8 cellular contexts compared by ENCODE assay signal in the genomic region with DNA sequence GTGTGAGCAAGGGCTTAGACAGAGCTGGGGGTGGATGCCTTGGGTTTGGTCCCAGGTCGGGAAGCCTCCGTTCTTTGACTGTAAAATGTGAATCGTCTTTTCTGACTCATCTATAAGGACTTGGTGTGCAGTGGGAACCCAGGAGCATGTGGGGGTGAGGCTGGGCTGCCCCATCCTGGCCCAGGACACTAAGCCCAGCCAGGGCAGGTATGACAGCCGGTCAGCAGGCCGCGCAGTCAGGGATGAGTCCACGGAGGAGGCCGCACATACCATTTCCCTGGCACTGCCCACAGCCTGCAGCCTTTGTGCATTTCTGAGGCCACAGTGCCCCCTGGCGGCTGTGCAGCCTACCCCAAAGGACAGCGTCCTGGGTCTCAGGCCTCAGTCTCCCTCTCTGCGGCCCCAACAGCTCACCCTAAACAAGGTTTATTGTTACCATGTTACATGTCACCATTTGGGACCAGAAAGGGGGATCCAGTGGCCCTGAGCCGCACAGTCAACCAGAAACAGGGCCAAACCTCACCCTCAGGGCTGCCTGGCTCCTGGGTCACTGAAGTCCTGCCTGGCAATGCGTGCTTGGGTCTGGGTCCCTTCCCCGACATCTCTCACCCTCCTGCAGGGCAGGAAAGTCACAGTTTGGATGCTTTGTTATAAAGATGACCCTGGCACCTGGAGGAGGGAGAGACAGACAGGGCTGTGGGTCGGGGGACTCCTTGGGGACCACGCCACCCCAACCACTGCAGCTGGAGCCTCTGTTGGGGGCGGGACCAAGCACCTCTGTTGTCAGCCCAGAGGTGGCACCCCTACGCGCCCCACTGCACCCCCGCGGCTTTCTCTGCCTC. TPM values are rescaled to one million over a fixed set of nuclear protein-coding genes. Genes with fewer than 3 reads are reported as not detected.
DNase-seq lines count a peak whose midpoint lies in the region; ATAC-seq, FAIRE-seq and TF ChIP-seq lines count a peak whose summit lies in the region.

No MANE protein-coding gene starts in this region.

- H3K4me1 ChIP-seq in neutrophil (ENCODE audit: control insufficient read depth in 1 of 2, insufficient read depth in 1 of 2, low read depth in 1 of 2, low read length in 1 of 2) = no peaks in the 10 kb centered on the region

- H3K4me1 Mint-ChIP-seq in activated T-helper 17 cell treated with anti-CD3 and anti-CD28 coated beads, Interleukin-2, amount 50 U/mL, for 72 hours = peaks cover 4% of the 10 kb centered on the region

- peak overlapping the region; percentile 43 for H3K27ac Mint-ChIP-seq in activated T-helper 17 cell treated with anti-CD3 and anti-CD28 coated beads, Interleukin-2, amount 50 U/mL, for 72 hours

- ATAC-seq in HG02798 (IDR thresholded peaks at IDR 0.05; ENCODE audit: poor library complexity, unreplicated experiment) = peak; percentile 60
- peak; percentile 90 for ATAC-seq in activated T-helper 17 cell treated with anti-CD3 and anti-CD28 coated beads, Interleukin-2, amount 50 U/mL, for 72 hours (replicated peaks)
- no peak for ATAC-seq in GM21528 (IDR thresholded peaks at IDR 0.05; ENCODE audit: low FRiP score, unreplicated experiment)

- H3K27me3 ChIP-seq in neutrophil = no peaks in the 10 kb centered on the region

- no peaks in the 10 kb centered on the region for H3K9me3 Mint-ChIP-seq in activated T-helper 17 cell treated with anti-CD3 and anti-CD28 coated beads, Interleukin-2, amount 50 U/mL, for 72 hours

- H3K27ac ChIP-seq in neutrophil (no peak overlapping the region), substantia nigra (ENCODE audit: low read depth, low read length, poor library complexity, severe bottlenecking) (no peak overlapping the region)

- no peaks in the 10 kb centered on the region for H3K36me3 Mint-ChIP-seq in activated T-helper 17 cell treated with anti-CD3 and anti-CD28 coated beads, Interleukin-2, amount 50 U/mL, for 72 hours (ENCODE audit: low read depth)

- H3K4me3 ChIP-seq in fibroblast of the aortic adventitia (ENCODE audit: low read depth, low read length) (no peak overlapping the region), neutrophil (ENCODE audit: low read depth in 1 of 2, low read length in 1 of 2) (no peak overlapping the region)

- H3K27me3 Mint-ChIP-seq in activated T-helper 17 cell treated with anti-CD3 and anti-CD28 coated beads, Interleukin-2, amount 50 U/mL, for 72 hours = no peaks in the 10 kb centered on the region

- no peak overlapping the region for H3K4me3 Mint-ChIP-seq in activated T-helper 17 cell treated with anti-CD3 and anti-CD28 coated beads, Interleukin-2, amount 50 U/mL, for 72 hours

- FAIRE-seq in RCC 7860 (lab: Jason Lieb, UNC) = no peak

- no peaks in the 10 kb centered on the region for H3K36me3 ChIP-seq in neutrophil

- H3K9me3 ChIP-seq in neutrophil = no peaks in the 10 kb centered on the region

- DNase-seq in D341Med (ENCODE audit: low spot score) (peak; percentile 90), RCC 7860 (ENCODE audit: low spot score) (peak; percentile 76), fibroblast of the aortic adventitia (ENCODE audit: low read depth) (peak; percentile 73), substantia nigra (lab: John Stamatoyannopoulos, UW) (peak in 45 of 49 donors; percentile 8 to 87 (median 60))

- TF ChIP-seq CTCF in fibroblast of the aortic adventitia (IDR thresholded peaks at IDR 0.05; ENCODE audit: insufficient read depth, low read length) = peak; percentile 93
- peak; percentile 82 for TF ChIP-seq CTCF in neutrophil (IDR thresholded peaks at IDR 0.05)

RNA-seq across cellular contexts. Expression of gene SH2B2, which starts 14.4 kb away (rescaled TPM):
- 10 to 100 TPM in 1 of 2 donors, 1 to 10 TPM in 1; 1.7 to 14.2 TPM for total RNA-seq in activated T-helper 17 cell treated with anti-CD3 and anti-CD28 coated beads, Interleukin-2, amount 50 U/mL, for 72 hours
- total RNA-seq in fibroblast of the aortic adventitia (ENCODE audit: low replicate concordance) = 2.0 and 4.9 TPM in 2 replicates
